ENCODE assay signal across 8 cellular contexts in the genomic region with DNA sequence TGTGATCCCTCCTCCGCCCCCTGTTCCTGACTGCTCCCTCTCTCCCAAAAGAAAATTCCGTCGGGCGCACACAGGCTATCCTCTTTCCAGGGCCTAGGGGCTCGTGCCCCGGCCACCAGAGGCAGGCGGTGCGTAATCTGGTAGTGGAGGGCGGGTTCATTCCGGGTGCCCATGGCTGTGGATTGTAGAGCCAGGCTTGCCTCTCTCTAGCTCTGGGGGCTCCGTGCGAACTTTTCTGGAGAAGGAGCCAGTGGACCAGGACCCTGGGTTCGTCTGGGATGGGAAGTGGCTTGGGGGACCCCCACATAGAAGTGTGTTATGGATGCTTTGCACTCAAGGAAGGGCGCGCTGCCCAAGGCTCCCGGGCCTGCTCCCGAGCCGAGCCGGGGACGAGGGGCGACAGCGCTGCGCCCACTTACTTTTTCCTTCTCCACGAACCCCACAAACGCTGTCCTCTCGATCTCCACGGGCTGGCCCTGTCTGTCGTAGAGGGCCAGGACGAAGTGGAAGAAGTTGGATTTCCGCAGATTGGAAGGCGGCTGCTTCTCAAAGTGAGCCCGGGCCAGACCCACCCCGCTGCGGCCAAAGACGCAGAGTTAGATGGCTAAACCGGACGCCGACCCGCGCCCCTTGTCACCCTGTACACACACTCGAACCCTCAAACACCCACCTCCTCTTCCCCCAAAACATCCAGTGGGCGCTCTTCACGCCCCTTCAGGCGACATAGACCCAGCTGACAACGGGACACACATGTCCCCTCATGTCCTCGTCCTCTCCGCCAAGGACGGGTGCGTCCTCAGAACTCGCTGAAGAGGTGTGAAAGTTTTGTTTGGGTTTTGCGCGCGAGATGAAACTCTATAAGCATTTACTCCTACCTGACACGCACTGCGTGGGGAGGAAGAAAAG. TPM values are rescaled to one million over a fixed set of nuclear protein-coding genes. Genes with fewer than 3 reads are reported as not detected.
DNase-seq lines count a peak whose midpoint lies in the region; TF ChIP-seq lines count a peak whose summit lies in the region.
"Had no signal": no experiment of that assay in that cellular context is flagged by ENCODE, and none has a peak within 500 bp of the region (broad histone marks: within the 10 kb centered on the region; RNA-seq: fewer than 3 reads in every experiment).

No MANE protein-coding gene starts in this region.

- H3K27ac ChIP-seq in GM23248: no peak overlapping the region
- peak overlapping the region; percentile 90 for H3K27ac ChIP-seq in suprapubic skin

- TF ChIP-seq CTCF in suprapubic skin (IDR thresholded peaks at IDR 0.05): no peak

- 77 to 84% methylated on average over 48 of the region's 55 CpGs for WGBS in GM23248 (ENCODE audit: low coverage in 1 of 2, low lambda C conversion rate in 2 of 2, missing lambda C conversion rate in 2 of 2), 2 experiments
- WGBS in suprapubic skin: 20% methylated on average over 55 of the region's 55 CpGs

- TF ChIP-seq EP300 in suprapubic skin (IDR thresholded peaks at IDR 0.05): no peak

- H4K20me1 ChIP-seq in GM23248 (ENCODE audit: insufficient read depth): no peaks in the 10 kb centered on the region

- no peak for TF ChIP-seq POLR2A in suprapubic skin (IDR thresholded peaks at IDR 0.05)

- H3K4me3 ChIP-seq in GM23248: peak overlapping the region; percentile 99
- peak overlapping the region; percentile 100 for H3K4me3 ChIP-seq in adipocyte (ENCODE audit: low read length)
- peak overlapping the region; percentile 66 for H3K4me3 ChIP-seq in suprapubic skin

- H3F3A ChIP-seq in GM23248 (ENCODE audit: insufficient read depth): peaks cover 22% of the 10 kb centered on the region

- H3K79me2 ChIP-seq in GM23248 (ENCODE audit: insufficient read depth): peaks cover 72% of the 10 kb centered on the region

- DNase-seq in GM23248 (no peak), adipocyte (ENCODE audit: low read depth) (no peak), left kidney (ENCODE audit: low read depth, low spot score) (peak; percentile 26), suprapubic skin (ENCODE audit: low spot score in 2 of 2) (no peak), HuH-7 (ENCODE audit: low spot score) (no peak), occipital lobe (lab: John Stamatoyannopoulos, UW) (no peak), NOMO-1 treated with DMSO at 0.1 percent for 48 hours (lab: John Stamatoyannopoulos, UW; ENCODE audit: unreplicated experiment) (no peak)
- DNase-seq: anterior cingulate cortex had no signal

- H3K27me3 ChIP-seq in GM23248 (replicated peaks; ENCODE audit: insufficient read depth): no peaks in the 10 kb centered on the region
- no peaks in the 10 kb centered on the region for H3K27me3 ChIP-seq in adipocyte (replicated peaks; ENCODE audit: control insufficient read depth, insufficient read depth, low read length)
- peaks cover 70% of the 10 kb centered on the region for H3K27me3 ChIP-seq in suprapubic skin

- no peaks in the 10 kb centered on the region for H3K9me2 ChIP-seq in GM23248 (ENCODE audit: insufficient read depth)

- H3K9me3 ChIP-seq in GM23248 (ENCODE audit: low read depth) (no peaks in the 10 kb centered on the region), adipocyte (ENCODE audit: control insufficient read depth, low read length) (no peaks in the 10 kb centered on the region), suprapubic skin (no peaks in the 10 kb centered on the region)

- H3K4me1 ChIP-seq in GM23248 (ENCODE audit: insufficient read depth): peaks cover 21% of the 10 kb centered on the region
- peaks cover 46% of the 10 kb centered on the region for H3K4me1 ChIP-seq in adipocyte (ENCODE audit: control insufficient read depth, insufficient read depth, low read length)
- H3K4me1 ChIP-seq in suprapubic skin: peaks cover 56% of the 10 kb centered on the region

- H3K9ac ChIP-seq in GM23248 (peak overlapping the region; percentile 89), adipocyte (ENCODE audit: low read length) (peak overlapping the region; percentile 100)

- peak overlapping the region; percentile 77; the same call in 1 of the 2 replicates for H2AFZ ChIP-seq in GM23248

- H3K36me3 ChIP-seq in GM23248 (ENCODE audit: low read depth): no peaks in the 10 kb centered on the region
- peaks cover 23% of the 10 kb centered on the region for H3K36me3 ChIP-seq in adipocyte (ENCODE audit: control insufficient read depth, insufficient read depth, low read length, severe bottlenecking)
- H3K36me3 ChIP-seq in suprapubic skin: no peaks in the 10 kb centered on the region

- H3K4me2 ChIP-seq in GM23248 (ENCODE audit: unreplicated experiment): peak overlapping the region; percentile 97

- in situ Hi-C loops in GM23248 (cut with MboI): no loop called here

RNA-seq across cellular contexts. Expression of gene EBF1, which starts 2.9 kb away (rescaled TPM):
- 9.7 and 16.7 TPM in 2 replicates for total RNA-seq in GM23248 (2014; rRNA removed; shearing (Covaris generic))
- polyA plus RNA-seq in GM23248 (2016; fragmentation: Nextera tagmentation; extraction: Ambion mirVana): 27.5 and 32.1 TPM in 2 replicates
- total RNA-seq in suprapubic skin (10 to 100 TPM in 2 of 4 donors, 1 to 10 TPM in 2; 4.3 to 13.6 (median 8.8) TPM), occipital lobe (3.0 TPM)
